ENCODE assay signal across 26 cellular contexts in the genomic region with DNA sequence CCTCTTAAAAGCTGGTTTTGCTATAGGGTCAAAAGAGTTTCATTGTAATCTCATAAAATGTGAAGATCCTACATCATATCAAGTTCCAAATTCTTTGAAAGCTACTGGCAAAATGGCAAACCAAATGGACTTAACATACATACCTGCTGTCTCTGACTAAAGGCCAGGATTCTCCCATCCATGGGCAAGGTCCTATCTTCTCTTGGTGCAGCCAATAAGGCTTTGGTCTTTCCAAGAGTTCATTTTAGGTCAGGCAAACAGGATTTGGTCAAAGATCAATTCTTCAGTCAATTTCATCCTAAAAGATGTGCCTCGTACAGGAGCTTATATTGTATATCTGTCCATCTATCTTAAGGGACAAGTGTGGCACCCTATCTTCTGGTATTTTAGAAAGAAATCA. TPM values are rescaled to one million over a fixed set of nuclear protein-coding genes. Genes with fewer than 3 reads are reported as not detected.
"Had no signal": no experiment of that assay in that cellular context is flagged by ENCODE, and none has a peak within 500 bp of the region (broad histone marks: within the 10 kb centered on the region; RNA-seq: fewer than 3 reads in every experiment).

No MANE protein-coding gene starts in this region.

- ATAC-seq: Right ventricle myocardium inferior, SK-N-SH treated with all-trans-retinoic acid at 6 μM for 48 hours had no signal

- FAIRE-seq: HTR-8/SVneo had no signal

- H3K4me2 ChIP-seq: PC-9 had no signal

- H3K27me3 ChIP-seq: MG63, Peyer's patch, SJCRH30 had no signal

- DNase-seq: Karpas-422; KBM-7; MG63; MV-4-11; NCI-H1048; NCI-H1105; NCI-H1417; NCI-H1436 treated with DMSO at 0.1 percent for 48 hours; NCI-H1694; NCI-H187 treated with DMSO at 0.1 percent for 48 hours; NCI-H2029 treated with DMSO at 0.1 percent for 48 hours; NCI-H2171 treated with DMSO at 0.1 percent for 48 hours; NCI-H345; NCI-H524; NCI-H526 treated with DMSO at 0.1 percent for 48 hours; NCI-H774; NK-92 treated with Interleukin-12 subunit alpha and Interleukin-12 subunit beta, amount 100 ng/mL, for 24 hours; OCI-M1; PC-9; Peyer's patch; SHP77 treated with DMSO at 0.1 percent for 48 hours; SJCRH30 had no signal

- H3K4me3 ChIP-seq: MG63, PC-9, Peyer's patch, SJCRH30 had no signal

- H3K9me3 ChIP-seq: MG63, Peyer's patch, SJCRH30 had no signal

- H2AFZ ChIP-seq: PC-9 had no signal

- H3K4me1 ChIP-seq: Peyer's patch, SJCRH30 had no signal

- H3K36me3 ChIP-seq: MG63, Peyer's patch, SJCRH30 had no signal

- H3K27ac ChIP-seq: HL-60, PC-9, Peyer's patch, SJCRH30 had no signal

RNA-seq across cellular contexts. Expression of a gene that starts 49.7 kb away (rescaled TPM):
- total RNA-seq: PC-9 had no signal
